Comparison of ENCODE assay signal across 10 cellular contexts in the genomic region with DNA sequence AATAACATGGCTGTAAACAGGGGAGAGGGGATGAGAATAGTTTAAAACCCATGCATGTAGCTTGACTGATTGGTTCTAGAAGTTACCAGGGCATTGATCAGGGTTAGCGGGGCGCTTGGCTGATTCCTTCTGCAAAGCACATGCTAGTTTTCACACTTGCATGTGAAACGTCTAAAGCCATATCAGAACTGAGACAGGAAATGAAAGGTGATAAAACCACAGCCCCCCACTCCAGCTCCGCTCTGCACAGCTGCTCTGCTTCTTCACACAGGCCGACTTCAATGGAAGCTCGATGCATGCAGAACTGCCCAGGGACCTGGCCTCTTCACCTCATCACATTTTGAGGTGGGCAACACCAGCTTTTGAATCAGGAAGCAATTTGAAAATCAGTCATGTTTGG. TPM values are rescaled to one million over a fixed set of nuclear protein-coding genes. Genes with fewer than 3 reads are reported as not detected.
DNase-seq lines count a peak whose midpoint lies in the region; ATAC-seq and TF ChIP-seq lines count a peak whose summit lies in the region.
"Had no signal": no experiment of that assay in that cellular context is flagged by ENCODE, and none has a peak within 500 bp of the region (broad histone marks: within the 10 kb centered on the region; RNA-seq: fewer than 3 reads in every experiment).

No MANE protein-coding gene starts in this region.

- TF ChIP-seq CTCF in GM06990 (IDR thresholded peaks at IDR 0.05; ENCODE audit: insufficient read depth, low read length, poor library complexity, severe bottlenecking) = no peak
- no peak for TF ChIP-seq CTCF in activated B cell treated with CpG ODN at 0.5 μM for 24 hours (IDR thresholded peaks at IDR 0.05)
- TF ChIP-seq CTCF in CD4-positive, alpha-beta T cell (IDR thresholded peaks at IDR 0.05) = no peak

- POLR2A ChIA-PET in activated B cell treated with CpG ODN at 0.5 μM for 24 hours (lab: Charles Lee) = interaction anchor here (1.0 kb wide), 1 partner anchor 315 kb away, joined by 4 read pairs; no protein-coding TSS in a partner anchor
- POLR2A ChIA-PET in CD4-positive, alpha-beta T cell (lab: Charles Lee) = interaction anchor here (0.8 to 1.1 kb wide), 2 partner anchors 12 to 315 kb away, joined by 3 read pairs; no protein-coding TSS in a partner anchor

- no peaks in the 10 kb centered on the region for H3K9me3 Mint-ChIP-seq in activated B cell treated with CpG ODN at 0.5 μM for 24 hours
- H3K9me3 Mint-ChIP-seq in CD4-positive, alpha-beta T cell = no peaks in the 10 kb centered on the region
- H3K9me3 Mint-ChIP-seq: stimulated activated naive CD8-positive, alpha-beta T cell treated with anti-CD3 and anti-CD28 coated beads, Interleukin-15, Interleukin-2, amounts not matched to agents 100 ng/mL and 50 ng/mL, for 24 hours had no signal

- no peaks in the 10 kb centered on the region for H3K36me3 ChIP-seq in GM06990 (ENCODE audit: control insufficient read depth, insufficient read depth, low read length)

- H3K27ac Mint-ChIP-seq in activated B cell treated with CpG ODN at 0.5 μM for 24 hours = peak overlapping the region; percentile 4
- no peak overlapping the region for H3K27ac Mint-ChIP-seq in CD4-positive, alpha-beta T cell
- H3K27ac Mint-ChIP-seq: stimulated activated naive CD8-positive, alpha-beta T cell treated with anti-CD3 and anti-CD28 coated beads, Interleukin-15, Interleukin-2, amounts not matched to agents 100 ng/mL and 50 ng/mL, for 24 hours had no signal

- ATAC-seq in GM19328 (IDR thresholded peaks at IDR 0.05; ENCODE audit: unreplicated experiment) (peak; percentile 67), HG03039 (IDR thresholded peaks at IDR 0.05; ENCODE audit: unreplicated experiment) (peak; percentile 52), activated B cell treated with CpG ODN at 0.5 μM for 24 hours (ENCODE audit: low read depth) (peak; percentile 59)
- no peak for ATAC-seq in CD4-positive, alpha-beta T cell (ENCODE audit: poor library complexity)

- no peaks in the 10 kb centered on the region for H3K36me3 Mint-ChIP-seq in activated B cell treated with CpG ODN at 0.5 μM for 24 hours (ENCODE audit: low read depth)
- H3K36me3 Mint-ChIP-seq in CD4-positive, alpha-beta T cell (ENCODE audit: low read depth) = no peaks in the 10 kb centered on the region

- H3K27me3 ChIP-seq in GM06990 (replicated peaks; ENCODE audit: control insufficient read depth, insufficient read depth, low read length) = no peaks in the 10 kb centered on the region; the same call in 1 of the 2 replicates
- no peaks in the 10 kb centered on the region for H3K27me3 ChIP-seq in CD4-positive, alpha-beta T cell (ENCODE audit: control insufficient read depth, insufficient read depth, low read length)

- peaks cover 29% of the 10 kb centered on the region for H3K4me1 Mint-ChIP-seq in activated B cell treated with CpG ODN at 0.5 μM for 24 hours
- H3K4me1 Mint-ChIP-seq in CD4-positive, alpha-beta T cell (ENCODE audit: low read depth) = peaks cover 4% of the 10 kb centered on the region

- peak overlapping the region; percentile 65 for H3K4me3 Mint-ChIP-seq in activated B cell treated with CpG ODN at 0.5 μM for 24 hours
- H3K4me3 Mint-ChIP-seq in CD4-positive, alpha-beta T cell = no peak overlapping the region
- H3K4me3 Mint-ChIP-seq: stimulated activated naive CD8-positive, alpha-beta T cell treated with anti-CD3 and anti-CD28 coated beads, Interleukin-15, Interleukin-2, amounts not matched to agents 100 ng/mL and 50 ng/mL, for 24 hours had no signal

- H3K9me3 ChIP-seq in CD4-positive, alpha-beta T cell (ENCODE audit: control insufficient read depth, low read length) = no peaks in the 10 kb centered on the region

- no peak overlapping the region for H3K27ac ChIP-seq in CD4-positive, alpha-beta T cell (ENCODE audit: low read depth, low read length)

- intact Hi-C loops in activated B cell treated with CpG ODN at 0.5 μM for 24 hours (cut with micrococcal nuclease) = no loop called here
- intact Hi-C loops in CD4-positive, alpha-beta T cell (cut with DNase I, micrococcal nuclease) = no loop called here

- CTCF ChIA-PET in activated B cell treated with CpG ODN at 0.5 μM for 24 hours (lab: Charles Lee) = interaction anchor here (1.3 to 5.5 kb wide), 3 partner anchors 132 to 315 kb away, joined by 5 to 110 read pairs (median 6); no protein-coding TSS in a partner anchor
- CTCF ChIA-PET in CD4-positive, alpha-beta T cell (lab: Charles Lee) = no interaction called here

- peaks cover 6% of the 10 kb centered on the region for H3K27me3 Mint-ChIP-seq in activated B cell treated with CpG ODN at 0.5 μM for 24 hours
- H3K27me3 Mint-ChIP-seq in CD4-positive, alpha-beta T cell = peaks cover 11% of the 10 kb centered on the region

- peak; percentile 38 for DNase-seq in GM06990 (ENCODE audit: extremely low read depth, insufficient read length)
- DNase-seq in activated B cell treated with CpG ODN at 0.5 μM for 24 hours = no peak
- DNase-seq in KG1 (lab: John Stamatoyannopoulos, UW) = no peak
- DNase-seq in CD4-positive, alpha-beta T cell = no peak
- no peak for DNase-seq in hypothalamus (lab: John Stamatoyannopoulos, UW)
- DNase-seq in T1000 (lab: John Stamatoyannopoulos, UW) = no peak
- DNase-seq: NCI-H2029 had no signal

- H3K4me3 ChIP-seq in GM06990 (replicated peaks; ENCODE audit: low read depth, low read length) = no peak overlapping the region

RNA-seq across cellular contexts. Expression of gene HRH4, which starts 31.4 kb away (rescaled TPM):
- total RNA-seq in activated B cell treated with CpG ODN at 0.5 μM for 24 hours = not detected in 2 replicates
- under 1 TPM; 0.22 to 0.34 TPM for total RNA-seq in CD4-positive, alpha-beta T cell
